8 cellular contexts compared by ENCODE assay signal in the genomic region with DNA sequence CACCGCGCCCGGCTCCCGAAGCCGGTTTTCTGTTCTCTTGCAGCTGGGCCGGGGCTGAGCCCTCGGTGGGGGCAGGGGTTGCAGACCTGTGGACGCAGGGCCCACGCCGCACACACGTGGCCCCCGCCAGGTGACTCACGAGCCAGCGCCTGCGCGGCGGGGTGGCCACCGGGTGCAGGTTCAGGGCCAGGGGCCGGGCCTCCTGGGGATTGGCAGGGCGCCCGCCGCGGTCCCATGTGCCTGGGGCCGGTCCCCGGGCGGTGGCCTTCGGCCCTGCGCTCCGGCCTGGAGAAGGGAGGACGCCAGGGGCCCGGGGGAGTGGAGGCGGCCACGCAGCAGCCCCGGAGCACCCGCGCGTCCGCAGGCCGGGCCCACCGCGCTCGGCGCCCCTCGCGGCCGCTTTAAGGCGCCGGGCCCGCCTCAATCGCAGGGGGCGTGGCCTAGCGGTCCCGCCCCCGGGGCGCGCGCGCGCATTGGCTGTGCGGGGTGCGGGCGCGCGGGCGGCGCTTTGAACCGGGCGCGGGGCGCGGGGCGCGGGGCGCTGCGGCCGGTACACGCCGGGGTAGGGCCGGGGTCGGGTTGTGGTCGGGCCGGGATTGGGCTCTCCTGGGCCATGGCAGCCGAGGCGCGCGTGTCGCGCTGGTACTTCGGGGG. TPM values are rescaled to one million over a fixed set of nuclear protein-coding genes. Genes with fewer than 3 reads are reported as not detected.
DNase-seq lines count a peak whose midpoint lies in the region; ATAC-seq and TF ChIP-seq lines count a peak whose summit lies in the region.

A gene with protein sequence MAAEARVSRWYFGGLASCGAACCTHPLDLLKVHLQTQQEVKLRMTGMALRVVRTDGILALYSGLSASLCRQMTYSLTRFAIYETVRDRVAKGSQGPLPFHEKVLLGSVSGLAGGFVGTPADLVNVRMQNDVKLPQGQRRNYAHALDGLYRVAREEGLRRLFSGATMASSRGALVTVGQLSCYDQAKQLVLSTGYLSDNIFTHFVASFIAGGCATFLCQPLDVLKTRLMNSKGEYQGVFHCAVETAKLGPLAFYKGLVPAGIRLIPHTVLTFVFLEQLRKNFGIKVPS (plus strand): TSS at position 471 of the 654 bp plus-strand sequence. CDS start 143 bp downstream, at position 614.

- peaks cover 66% of the 10 kb centered on the region for H3K36me3 Mint-ChIP-seq in Calu3 (ENCODE audit: insufficient read depth, unreplicated experiment)
- H3K36me3 Mint-ChIP-seq in activated T-helper 2 cell treated with anti-CD3 and anti-CD28 coated beads, Interferon-gamma antibody, Interleukin-2, Interleukin-4, amounts not matched to agents 10 μg/mL and 5 μg/mL and 100 μg/mL, durations not matched to agents 14 hours and 24 hours and 36 hours (ENCODE audit: low read depth), result peaks cover 17% of the 10 kb centered on the region
- H3K36me3 Mint-ChIP-seq in nephron progenitor cell (ENCODE audit: low read depth), result peaks cover 5% of the 10 kb centered on the region

- H3K9me3 ChIP-seq in KOPT-K1 (ENCODE audit: insufficient read depth, low read length, poor library complexity, severe bottlenecking), result no peaks in the 10 kb centered on the region
- H3K9me3 ChIP-seq in RWPE2 (ENCODE audit: severe bottlenecking), result no peaks in the 10 kb centered on the region

- H3K36me3 ChIP-seq in KOPT-K1 (ENCODE audit: insufficient read depth, low read length) (peaks cover 57% of the 10 kb centered on the region), RWPE2 (ENCODE audit: low read depth) (peaks cover 19% of the 10 kb centered on the region)

- H3K4me3 ChIP-seq in RWPE2 (ENCODE audit: severe bottlenecking), result peak within 1 kb of the TSS; percentile 87

- CTCF ChIA-PET in Calu3 (lab: Charles Lee), result interaction anchor here (0.6 kb wide), 2 partner anchors 103 to 184 kb away, joined by 3 read pairs; no protein-coding TSS in a partner anchor

- peak; percentile 92 for DNase-seq in Calu3
- peak; percentile 71 for DNase-seq in RWPE2 (ENCODE audit: low spot score)
- peak; percentile 79 for DNase-seq in activated T-helper 2 cell treated with anti-CD3 and anti-CD28 coated beads, Interferon-gamma antibody, Interleukin-2, Interleukin-4, amounts not matched to agents 10 μg/mL and 5 μg/mL and 100 μg/mL, durations not matched to agents 14 hours and 24 hours and 36 hours (ENCODE audit: low spot score)
- peak; percentile 30 for DNase-seq in fibroblast of the conjunctiva (ENCODE audit: low read depth)
- peak; percentile 82 for DNase-seq in nephron progenitor cell
- peak; percentile 80 for DNase-seq in stimulated activated naive CD4-positive, alpha-beta T cell treated with Interleukin-2 at 50 U/mL for 16 hours (lab: John Stamatoyannopoulos, UW)

- H3K27ac Mint-ChIP-seq in Calu3 (ENCODE audit: unreplicated experiment) (peak within 1 kb of the TSS; percentile 85), nephron progenitor cell (peak within 1 kb of the TSS; percentile 16)
- peak within 1 kb of the TSS; percentile 86 for H3K27ac Mint-ChIP-seq in activated T-helper 2 cell treated with anti-CD3 and anti-CD28 coated beads, Interferon-gamma antibody, Interleukin-2, Interleukin-4, amounts not matched to agents 10 μg/mL and 5 μg/mL and 100 μg/mL, durations not matched to agents 14 hours and 24 hours and 36 hours

- peak within 1 kb of the TSS; percentile 92 for H3K4me3 Mint-ChIP-seq in Calu3 (ENCODE audit: low read depth, unreplicated experiment)
- H3K4me3 Mint-ChIP-seq in activated T-helper 2 cell treated with anti-CD3 and anti-CD28 coated beads, Interferon-gamma antibody, Interleukin-2, Interleukin-4, amounts not matched to agents 10 μg/mL and 5 μg/mL and 100 μg/mL, durations not matched to agents 14 hours and 24 hours and 36 hours (ENCODE audit: low read depth), result peak within 1 kb of the TSS; percentile 95
- H3K4me3 Mint-ChIP-seq in nephron progenitor cell, result peak within 1 kb of the TSS; percentile 88

- H3K4me1 Mint-ChIP-seq in Calu3 (ENCODE audit: low read depth, unreplicated experiment) (peaks cover 12% of the 10 kb centered on the region), nephron progenitor cell (peaks cover 34% of the 10 kb centered on the region)
- H3K4me1 Mint-ChIP-seq in activated T-helper 2 cell treated with anti-CD3 and anti-CD28 coated beads, Interferon-gamma antibody, Interleukin-2, Interleukin-4, amounts not matched to agents 10 μg/mL and 5 μg/mL and 100 μg/mL, durations not matched to agents 14 hours and 24 hours and 36 hours (ENCODE audit: low read depth), result peaks cover 11% of the 10 kb centered on the region

- peaks cover 13% of the 10 kb centered on the region for H3K4me1 ChIP-seq in RWPE2 (ENCODE audit: insufficient read depth, poor library complexity, severe bottlenecking)

- no TSS peak for BruUV-seq in Calu3 (replicated peaks; lab: Mats Ljungman, UMichigan)

- intact Hi-C loops in Calu3 (cut with micrococcal nuclease; ENCODE audit: unreplicated experiment), result no loop called here
- intact Hi-C loops in activated T-helper 2 cell treated with anti-CD3 and anti-CD28 coated beads, Interferon-gamma antibody, Interleukin-2, Interleukin-4, amounts not matched to agents 10 μg/mL and 5 μg/mL and 100 μg/mL, durations not matched to agents 14 hours and 24 hours and 36 hours (cut with micrococcal nuclease), result loop anchor here (1.0 kb wide), 1 partner anchor 9 kb away; a partner anchor contains a TSS

- H3K27me3 Mint-ChIP-seq in Calu3 (ENCODE audit: unreplicated experiment) (no peaks in the 10 kb centered on the region), nephron progenitor cell (ENCODE audit: low read depth, poor library complexity) (peaks cover 26% of the 10 kb centered on the region)
- H3K27me3 Mint-ChIP-seq in activated T-helper 2 cell treated with anti-CD3 and anti-CD28 coated beads, Interferon-gamma antibody, Interleukin-2, Interleukin-4, amounts not matched to agents 10 μg/mL and 5 μg/mL and 100 μg/mL, durations not matched to agents 14 hours and 24 hours and 36 hours (ENCODE audit: low read depth), result no peaks in the 10 kb centered on the region

- H3K9me3 Mint-ChIP-seq in Calu3 (ENCODE audit: low read depth, unreplicated experiment), result no peaks in the 10 kb centered on the region
- no peaks in the 10 kb centered on the region for H3K9me3 Mint-ChIP-seq in activated T-helper 2 cell treated with anti-CD3 and anti-CD28 coated beads, Interferon-gamma antibody, Interleukin-2, Interleukin-4, amounts not matched to agents 10 μg/mL and 5 μg/mL and 100 μg/mL, durations not matched to agents 14 hours and 24 hours and 36 hours
- H3K9me3 Mint-ChIP-seq in nephron progenitor cell, result no peaks in the 10 kb centered on the region

- H3K27ac ChIP-seq in KOPT-K1 (ENCODE audit: low read depth, low read length, poor library complexity, severe bottlenecking), result peak within 1 kb of the TSS; percentile 66
- peak within 1 kb of the TSS; percentile 66 for H3K27ac ChIP-seq in RWPE2 (ENCODE audit: poor library complexity, severe bottlenecking)

- H3K27me3 ChIP-seq in RWPE2 (ENCODE audit: insufficient read depth, poor library complexity, severe bottlenecking), result no peaks in the 10 kb centered on the region

- TF ChIP-seq CTCF in Calu3 (IDR thresholded peaks at IDR 0.05; ENCODE audit: unreplicated experiment), result no peak
- no peak for TF ChIP-seq CTCF in RWPE2 (IDR thresholded peaks at IDR 0.05; ENCODE audit: poor library complexity, severe bottlenecking)
- no peak for TF ChIP-seq CTCF in nephron progenitor cell (IDR thresholded peaks at IDR 0.05)

- ATAC-seq in GM21526 (IDR thresholded peaks at IDR 0.05; ENCODE audit: low FRiP score, unreplicated experiment), result peak; percentile 43
- peak; percentile 70 for ATAC-seq in RWPE2 (ENCODE audit: low read depth)

RNA-seq across cellular contexts. Expression of the gene that starts here (rescaled TPM):
- 66.5 and 72.3 TPM in 2 replicates for total RNA-seq in Calu3 (2022)
- total RNA-seq in activated T-helper 2 cell treated with anti-CD3 and anti-CD28 coated beads, Interferon-gamma antibody, Interleukin-2, Interleukin-4, amounts not matched to agents 10 μg/mL and 5 μg/mL and 100 μg/mL, durations not matched to agents 14 hours and 24 hours and 36 hours, result 36.4 and 39.5 TPM in 2 replicates

Comparison
In these comparisons a context has a peak if more than half of its experiments do, and no peak if none do; other contexts are left out.
1. Peak in every context shown above with its lines: DNase-seq, ATAC-seq, H3K4me3 ChIP-seq and H3K27ac ChIP-seq.
2. DNase-seq: peak in every context shown above with its lines; median percentile 92 in Calu3; 82 in nephron progenitor cell; 80 in stimulated activated naive CD4-positive, alpha-beta T cell treated with Interleukin-2 at 50 U/mL for 16 hours; 79 in activated T-helper 2 cell treated with anti-CD3 and anti-CD28 coated beads, Interferon-gamma antibody, Interleukin-2, Interleukin-4, amounts not matched to agents 10 μg/mL and 5 μg/mL and 100 μg/mL, durations not matched to agents 14 hours and 24 hours and 36 hours; 71 in RWPE2; 30 in fibroblast of the conjunctiva.
3. H3K27ac Mint-ChIP-seq: peak in every context shown above with its lines; median percentile 86 in activated T-helper 2 cell treated with anti-CD3 and anti-CD28 coated beads, Interferon-gamma antibody, Interleukin-2, Interleukin-4, amounts not matched to agents 10 μg/mL and 5 μg/mL and 100 μg/mL, durations not matched to agents 14 hours and 24 hours and 36 hours; 85 in Calu3; 16 in nephron progenitor cell.